Comparison of ENCODE assay signal across 19 cellular contexts in genomic region chr5:124421584-124421983, GRCh38.
"Had no signal": no experiment of that assay in that cellular context is flagged by ENCODE, and none has a peak within 500 bp of the region (broad histone marks: within the 10 kb centered on the region; RNA-seq: fewer than 3 reads in every experiment).

No MANE protein-coding gene starts in this region.

- H3K27ac ChIP-seq: cardiac muscle cell, epithelial cell of prostate, right atrium auricular region, transverse colon had no signal

- H3K36me3 ChIP-seq: cardiac muscle cell, right atrium auricular region, transverse colon had no signal

- H3K27me3 ChIP-seq: cardiac muscle cell, right atrium auricular region, transverse colon had no signal

- ATAC-seq: activated naive CD4-positive, alpha-beta T cell treated with anti-CD3 and anti-CD28 coated beads, Interleukin-2, amount 50 U/mL, for 72 hours; activated T-cell treated with anti-CD3 and anti-CD28 coated beads, Interleukin-2, amount 50 U/mL, for 72 hours; left ventricle myocardium superior; natural killer cell treated with Interleukin-12 subunit alpha and Interleukin-12 subunit beta and Interleukin-15 and Interleukin-18, amount 100 ng/mL, for 72 hours; stimulated activated naive CD8-positive, alpha-beta T cell treated with anti-CD3 and anti-CD28 coated beads, Interleukin-15, Interleukin-2, amounts not matched to agents 100 U/mL and 50 U/mL, for 24 hours had no signal

- H3K9me3 ChIP-seq: transverse colon had no signal

- H3K4me1 Mint-ChIP-seq: activated CD4-positive, alpha-beta T cell treated with anti-CD3 and anti-CD28 coated beads, Interleukin-2, amount 10 ng/mL, durations not matched to agents 7 days and 5 days had no signal

- H3K4me3 Mint-ChIP-seq: activated CD4-positive, alpha-beta T cell treated with anti-CD3 and anti-CD28 coated beads, Interleukin-2, amount 10 ng/mL, durations not matched to agents 7 days and 5 days; activated T-cell treated with anti-CD3 and anti-CD28 coated beads, Interleukin-2, amount 50 U/mL, for 72 hours; natural killer cell treated with Interleukin-12 subunit alpha and Interleukin-12 subunit beta and Interleukin-15 and Interleukin-18, amount 100 ng/mL, for 72 hours had no signal

- H3K4me1 ChIP-seq: transverse colon had no signal

- H3K27me3 Mint-ChIP-seq: activated CD4-positive, alpha-beta T cell treated with anti-CD3 and anti-CD28 coated beads, Interleukin-2, amount 10 ng/mL, durations not matched to agents 7 days and 5 days; progenitor cell of endocrine pancreas had no signal

- H3K27ac Mint-ChIP-seq: activated CD4-positive, alpha-beta T cell treated with anti-CD3 and anti-CD28 coated beads, Interleukin-2, amount 10 ng/mL, durations not matched to agents 7 days and 5 days; activated naive CD4-positive, alpha-beta T cell treated with anti-CD3 and anti-CD28 coated beads, Interleukin-2, amount 50 U/mL, for 72 hours; activated T-cell treated with anti-CD3 and anti-CD28 coated beads, Interleukin-2, amount 50 U/mL, for 72 hours; natural killer cell treated with Interleukin-12 subunit alpha and Interleukin-12 subunit beta and Interleukin-15 and Interleukin-18, amount 100 ng/mL, for 72 hours; progenitor cell of endocrine pancreas had no signal

- DNase-seq: activated CD4-positive, alpha-beta T cell treated with anti-CD3 and anti-CD28 coated beads, Interleukin-2, amount 10 ng/mL, durations not matched to agents 7 days and 5 days; activated CD4-positive, CD25-positive, alpha-beta regulatory T cell; activated CD8-positive, alpha-beta memory T cell treated with anti-CD3 and anti-CD28 coated beads, Interleukin-2, amount 50 U/mL, for 48 hours; activated gamma-delta T cell; activated T-cell treated with anti-CD3 and anti-CD28 coated beads, Interleukin-2, amount 50 U/mL, for 72 hours; foreskin melanocyte; left ventricle myocardium superior; mesendoderm; nucleus accumbens; stimulated activated CD4-positive, alpha-beta T cell treated with anti-CD3 and anti-CD28 coated beads, Interleukin-2, amount 100 ng/mL, for 48 hours; stimulated activated naive CD8-positive, alpha-beta T cell treated with anti-CD3 and anti-CD28 coated beads, Interleukin-15, Interleukin-2, amounts not matched to agents 100 U/mL and 50 U/mL, for 24 hours; T-helper 9 cell; transverse colon had no signal

- H3K4me3 ChIP-seq: cardiac muscle cell, right atrium auricular region, transverse colon had no signal
